ENCODE assay signal across 21 cellular contexts in the genomic region with DNA sequence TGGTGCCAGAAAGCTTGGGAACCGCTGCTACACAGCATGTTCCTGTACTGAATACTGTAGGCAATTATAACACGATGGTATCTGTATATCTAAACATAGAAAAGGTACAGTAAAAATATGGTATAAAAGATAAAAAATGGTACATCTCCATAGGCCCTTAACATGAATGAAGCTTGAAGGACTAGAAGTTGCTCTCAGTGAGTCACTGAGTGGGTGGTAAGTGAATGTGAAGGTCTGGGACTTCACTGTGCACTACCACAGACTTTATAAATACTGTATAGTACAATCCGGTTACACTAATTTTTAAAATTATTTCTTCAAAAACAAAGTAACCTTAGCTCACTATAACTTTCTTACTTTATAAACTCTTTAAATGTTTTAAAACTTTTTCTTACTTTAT.
"Had no signal": no experiment of that assay in that cellular context is flagged by ENCODE, and none has a peak within 500 bp of the region (broad histone marks: within the 10 kb centered on the region; RNA-seq: fewer than 3 reads in every experiment).

No MANE protein-coding gene starts in this region.

- H3K4me3 ChIP-seq: body of pancreas, heart right ventricle, lower lobe of right lung, tibial artery had no signal

- H3K27me3 ChIP-seq: body of pancreas, heart right ventricle, tibial artery had no signal

- H3K27ac ChIP-seq: body of pancreas, epithelial cell of prostate, heart right ventricle, lower lobe of right lung, tibial artery had no signal

- DNase-seq: activated CD4-positive, alpha-beta memory T cell treated with anti-CD3 and anti-CD28 coated beads, Interleukin-2, amount 10 ng/mL, durations not matched to agents 7 days and 5 days; activated CD4-positive, alpha-beta T cell treated with anti-CD3 and anti-CD28 coated beads for 48 hours; activated CD4-positive, CD25-positive, alpha-beta regulatory T cell; activated effector memory CD4-positive, alpha-beta T cell treated with Interleukin-2 at 50 U/mL for 16 hours; activated naive CD4-positive, alpha-beta T cell treated with anti-CD3 and anti-CD28 coated beads for 36 hours; activated naive CD8-positive, alpha-beta T cell treated with anti-CD3 and anti-CD28 coated beads, Interleukin-2, amount 10 ng/mL, durations not matched to agents 7 days and 5 days; activated T-cell treated with anti-CD3 and anti-CD28 coated beads, Interleukin-2, amount 50 U/mL, for 72 hours; body of pancreas; central memory CD4-positive, alpha-beta T cell; cortex of kidney; endodermal cell; heart right ventricle; lower lobe of right lung; naive thymus-derived CD4-positive, alpha-beta T cell; right cardiac atrium; stimulated activated CD4-positive, alpha-beta T cell treated with anti-CD3 and anti-CD28 coated beads, Interleukin-1b, Interleukin-23, amount 100 ng/mL, for 48 hours; stimulated activated naive CD8-positive, alpha-beta T cell treated with anti-CD3 and anti-CD28 coated beads, Interleukin-15, amount 100 ng/mL, for 72 hours; SW 1271; T-helper 17 cell; tibial artery had no signal

- H3K36me3 ChIP-seq: heart right ventricle, lower lobe of right lung, tibial artery had no signal
